16 cellular contexts compared by ENCODE assay signal in the genomic region with DNA sequence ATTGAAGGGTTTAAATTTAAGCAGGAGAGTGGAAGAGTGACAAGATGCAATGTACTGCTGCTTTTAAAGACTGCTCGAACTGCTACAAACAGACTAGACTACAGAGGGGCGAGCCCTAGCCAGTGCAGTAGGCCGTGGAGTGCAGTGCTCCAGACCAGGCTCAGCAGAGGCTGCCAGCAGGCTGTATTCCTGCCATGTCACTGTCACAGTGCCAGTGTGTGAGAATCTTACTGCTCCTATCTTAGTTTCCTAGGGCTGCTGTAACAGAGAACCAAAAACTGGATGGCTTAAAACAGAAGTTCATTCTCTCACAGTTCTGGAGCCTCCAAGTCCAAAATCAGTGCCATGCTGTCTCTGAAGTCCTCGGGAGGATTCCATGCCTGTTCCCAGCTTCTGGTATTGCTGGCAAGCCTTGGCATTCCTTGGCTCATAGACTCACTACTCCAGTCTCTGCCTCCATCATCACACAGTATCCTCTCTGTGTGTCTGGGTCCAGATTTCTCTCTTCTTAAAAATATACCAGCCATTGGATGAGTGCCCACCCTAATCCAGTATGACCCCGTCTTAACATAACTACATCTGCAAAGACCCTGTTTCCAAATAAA.
DNase-seq lines count a peak whose midpoint lies in the region; ATAC-seq and TF ChIP-seq lines count a peak whose summit lies in the region.
"Had no signal": no experiment of that assay in that cellular context is flagged by ENCODE, and none has a peak within 500 bp of the region (broad histone marks: within the 10 kb centered on the region; RNA-seq: fewer than 3 reads in every experiment).

No MANE protein-coding gene starts in this region.

- H3K9me3 ChIP-seq in T-helper 17 cell (ENCODE audit: control insufficient read depth, low read length, poor library complexity, severe bottlenecking) (no peaks in the 10 kb centered on the region), heart left ventricle (no peaks in the 10 kb centered on the region)
- H3K9me3 ChIP-seq: lower lobe of right lung, upper lobe of left lung had no signal

- no peak overlapping the region for H2AFZ ChIP-seq in ACC112 (ENCODE audit: low read length, unreplicated experiment)

- H3K27ac ChIP-seq in ACC112 (ENCODE audit: low read depth, low read length) (peak overlapping the region; percentile 43; the same call in 1 of the 2 replicates), heart left ventricle (peak overlapping the region in 8 of 12 donors; percentile 5 to 68 (median 52))
- H3K27ac ChIP-seq: lower lobe of right lung had no signal

- TF ChIP-seq CTCF in heart left ventricle (IDR thresholded peaks at IDR 0.05), result no peak
- TF ChIP-seq CTCF in GM13977 (IDR thresholded peaks at IDR 0.05; ENCODE audit: extremely low read depth, insufficient read depth, missing control alignments), result no peak

- H3K4me3 ChIP-seq in ACC112 (ENCODE audit: low read depth, low read length), result no peak overlapping the region
- H3K4me3 ChIP-seq in heart left ventricle, result no peak overlapping the region
- H3K4me3 ChIP-seq: lower lobe of right lung, upper lobe of left lung had no signal

- H3K4me1 ChIP-seq in ACC112 (ENCODE audit: control insufficient read depth, insufficient read depth, low read length, unreplicated experiment) (peaks cover 64% of the 10 kb centered on the region), heart left ventricle (peaks cover 0 to 68% (median 42%) of the 10 kb centered on the region in 12 donors)

- in situ Hi-C loops in GM13977 (cut with MboI; ENCODE audit: low pct_unique_long_range_greater_than_20kb, low sequenced_read_pairs, unreplicated experiment), result no loop called here

- H3K4me3 Mint-ChIP-seq in T-helper 17 cell, result no peak overlapping the region
- H3K4me3 Mint-ChIP-seq: activated naive CD4-positive, alpha-beta T cell treated with anti-CD3 and anti-CD28 coated beads, Interleukin-2, amount 10 ng/mL, durations not matched to agents 7 days and 5 days; nephron progenitor cell had no signal

- H3K27me3 ChIP-seq in ACC112 (ENCODE audit: insufficient read depth, low read length), result no peaks in the 10 kb centered on the region
- no peaks in the 10 kb centered on the region for H3K27me3 ChIP-seq in heart left ventricle
- H3K27me3 ChIP-seq: upper lobe of left lung had no signal

- TF ChIP-seq POLR2A in heart left ventricle (IDR thresholded peaks at IDR 0.05), result no peak

- H3K36me3 ChIP-seq in ACC112 (ENCODE audit: insufficient read depth, low read length) (no peaks in the 10 kb centered on the region), heart left ventricle (peaks cover 0 to 8% (median 0%) of the 10 kb centered on the region in 9 donors)
- H3K36me3 ChIP-seq: lower lobe of right lung had no signal

- peak overlapping the region; percentile 54 for H3K27ac Mint-ChIP-seq in T-helper 17 cell
- H3K27ac Mint-ChIP-seq: activated naive CD4-positive, alpha-beta T cell treated with anti-CD3 and anti-CD28 coated beads, Interleukin-2, amount 10 ng/mL, durations not matched to agents 7 days and 5 days had no signal

- peaks cover 11% of the 10 kb centered on the region for H3K4me1 Mint-ChIP-seq in T-helper 17 cell
- H3K4me1 Mint-ChIP-seq: activated naive CD4-positive, alpha-beta T cell treated with anti-CD3 and anti-CD28 coated beads, Interleukin-2, amount 10 ng/mL, durations not matched to agents 7 days and 5 days had no signal

- no peak for DNase-seq in T-helper 17 cell
- peak; percentile 31 to 69 (median 65) for DNase-seq in heart left ventricle
- peak; percentile 29 for DNase-seq in pons (ENCODE audit: low spot score)
- no peak for DNase-seq in NCI-H526 treated with DMSO at 0.1 percent for 48 hours (lab: John Stamatoyannopoulos, UW)
- DNase-seq in GM13977 (ENCODE audit: low spot score), result no peak
- DNase-seq in activated CD4-positive, alpha-beta T cell treated with anti-CD3 and anti-CD28 coated beads, Interleukin-2, amount 50 U/mL, for 48 hours, result no peak
- DNase-seq: activated CD4-positive, CD25-positive, alpha-beta regulatory T cell; activated naive CD4-positive, alpha-beta T cell treated with anti-CD3 and anti-CD28 coated beads, Interleukin-2, amount 10 ng/mL, durations not matched to agents 7 days and 5 days; Calu3; effector CD4-positive, alpha-beta T cell; lower lobe of right lung; nephron progenitor cell; stimulated activated CD4-positive, alpha-beta T cell treated with anti-CD3 and anti-CD28 coated beads, Interleukin-4, amount 100 ng/mL, for 1 hour; upper lobe of left lung had no signal

- intact Hi-C loops in heart left ventricle (cut with DNase I), result loop anchor here in 1 of 10 donors (10.0 kb wide), 1 partner anchor 96 kb away; no protein-coding TSS in a partner anchor

- H3K79me2 ChIP-seq in ACC112 (ENCODE audit: control insufficient read depth, insufficient read depth, low read length, unreplicated experiment), result peaks cover 6% of the 10 kb centered on the region

- peaks cover 7% of the 10 kb centered on the region for H3K36me3 Mint-ChIP-seq in T-helper 17 cell (ENCODE audit: low read depth)

- no peaks in the 10 kb centered on the region for H3K27me3 Mint-ChIP-seq in T-helper 17 cell
- H3K27me3 Mint-ChIP-seq: activated naive CD4-positive, alpha-beta T cell treated with anti-CD3 and anti-CD28 coated beads, Interleukin-2, amount 10 ng/mL, durations not matched to agents 7 days and 5 days had no signal

- WGBS in heart left ventricle, 4 donors, result 55 to 67% (median 59%) methylated on average over 5 of the region's 5 CpGs

- ATAC-seq in T-helper 17 cell (no peak), heart left ventricle (peak; percentile 56 to 83 (median 74)), HG03139 (IDR thresholded peaks at IDR 0.05; ENCODE audit: unreplicated experiment) (no peak)

Comparison
In these comparisons a context has a peak if more than half of its experiments do, and no peak if none do; other contexts are left out.
1. ATAC-seq: peak in heart left ventricle (4 of 4); none in T-helper 17 cell (single experiment) and HG03139 (single experiment).
2. DNase-seq: peak in heart left ventricle (5 of 5) and pons (single experiment); none in T-helper 17 cell (0 of 3), NCI-H526 treated with DMSO at 0.1 percent for 48 hours (single experiment), GM13977 (single experiment) and activated CD4-positive, alpha-beta T cell treated with anti-CD3 and anti-CD28 coated beads, Interleukin-2, amount 50 U/mL, for 48 hours (0 of 2).